8 cellular contexts compared by ENCODE assay signal in genomic region chr15:92714071-92714456, GRCh38. TPM values are rescaled to one million over a fixed set of nuclear protein-coding genes. Genes with fewer than 3 reads are reported as not detected.
DNase-seq lines count a peak whose midpoint lies in the region; ATAC-seq and TF ChIP-seq lines count a peak whose summit lies in the region.

No MANE protein-coding gene starts in this region.

- H3K9ac ChIP-seq in mucosa of rectum (ENCODE audit: low read depth in 1 of 2, low read length in 2 of 2), result peak overlapping the region in 1 of 2 donors; percentile 69

- no peaks in the 10 kb centered on the region for H3K36me3 ChIP-seq in mucosa of rectum (ENCODE audit: control insufficient read depth in 2 of 2, insufficient read depth in 2 of 2, low read length in 2 of 2)

- peak overlapping the region; percentile 65 to 72 for H3K4me3 ChIP-seq in mucosa of rectum (ENCODE audit: low read length in 2 of 2)

- H3K27me3 ChIP-seq in mucosa of rectum (ENCODE audit: control insufficient read depth in 2 of 2, insufficient read depth in 2 of 2, low read length in 2 of 2), result peaks cover 0 to 6% of the 10 kb centered on the region in 2 donors

- DNase-seq in SHP77 (lab: John Stamatoyannopoulos, UW), result peak; percentile 8 to 14
- no peak for DNase-seq in SHP77 treated with DMSO at 0.1 percent for 48 hours (lab: John Stamatoyannopoulos, UW)
- no peak for DNase-seq in COLO829 (ENCODE audit: low spot score)
- no peak for DNase-seq in NCI-H2196 (lab: John Stamatoyannopoulos, UW; ENCODE audit: unreplicated experiment)

- no peaks in the 10 kb centered on the region for H3K9me3 ChIP-seq in mucosa of rectum (ENCODE audit: control insufficient read depth in 2 of 2, low read length in 2 of 2)

- H3K27ac ChIP-seq in mucosa of rectum (ENCODE audit: low read depth in 2 of 2, low read length in 2 of 2), result peak overlapping the region; percentile 58 to 67

- peaks cover 4 to 5% of the 10 kb centered on the region in 2 donors for H3K4me1 ChIP-seq in mucosa of rectum (ENCODE audit: control insufficient read depth in 2 of 2, insufficient read depth in 2 of 2, low read length in 2 of 2)

- ATAC-seq in HG02798 (IDR thresholded peaks at IDR 0.05; ENCODE audit: poor library complexity, unreplicated experiment) (peak; percentile 20), SK-N-SH treated with all-trans-retinoic acid at 6 μM for 48 hours (peak; percentile 72), esophagus mucosa (peak; percentile 64)

TF ChIP-seq in SK-N-SH treated with all-trans-retinoic acid at 6 μM for 48 hours, 23 proteins besides CTCF, POLR2A, EP300 and RAD21:
- TF ChIP-seq, protein P1, sequence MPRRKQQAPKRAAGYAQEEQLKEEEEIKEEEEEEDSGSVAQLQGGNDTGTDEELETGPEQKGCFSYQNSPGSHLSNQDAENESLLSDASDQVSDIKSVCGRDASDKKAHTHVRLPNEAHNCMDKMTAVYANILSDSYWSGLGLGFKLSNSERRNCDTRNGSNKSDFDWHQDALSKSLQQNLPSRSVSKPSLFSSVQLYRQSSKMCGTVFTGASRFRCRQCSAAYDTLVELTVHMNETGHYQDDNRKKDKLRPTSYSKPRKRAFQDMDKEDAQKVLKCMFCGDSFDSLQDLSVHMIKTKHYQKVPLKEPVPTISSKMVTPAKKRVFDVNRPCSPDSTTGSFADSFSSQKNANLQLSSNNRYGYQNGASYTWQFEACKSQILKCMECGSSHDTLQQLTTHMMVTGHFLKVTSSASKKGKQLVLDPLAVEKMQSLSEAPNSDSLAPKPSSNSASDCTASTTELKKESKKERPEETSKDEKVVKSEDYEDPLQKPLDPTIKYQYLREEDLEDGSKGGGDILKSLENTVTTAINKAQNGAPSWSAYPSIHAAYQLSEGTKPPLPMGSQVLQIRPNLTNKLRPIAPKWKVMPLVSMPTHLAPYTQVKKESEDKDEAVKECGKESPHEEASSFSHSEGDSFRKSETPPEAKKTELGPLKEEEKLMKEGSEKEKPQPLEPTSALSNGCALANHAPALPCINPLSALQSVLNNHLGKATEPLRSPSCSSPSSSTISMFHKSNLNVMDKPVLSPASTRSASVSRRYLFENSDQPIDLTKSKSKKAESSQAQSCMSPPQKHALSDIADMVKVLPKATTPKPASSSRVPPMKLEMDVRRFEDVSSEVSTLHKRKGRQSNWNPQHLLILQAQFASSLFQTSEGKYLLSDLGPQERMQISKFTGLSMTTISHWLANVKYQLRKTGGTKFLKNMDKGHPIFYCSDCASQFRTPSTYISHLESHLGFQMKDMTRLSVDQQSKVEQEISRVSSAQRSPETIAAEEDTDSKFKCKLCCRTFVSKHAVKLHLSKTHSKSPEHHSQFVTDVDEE (CRISPR knock-in tag; IDR thresholded peaks at IDR 0.05), result no peak
- TF ChIP-seq ZC3H10 (CRISPR knock-in tag; IDR thresholded peaks at IDR 0.05), result no peak
- TF ChIP-seq, protein P2, sequence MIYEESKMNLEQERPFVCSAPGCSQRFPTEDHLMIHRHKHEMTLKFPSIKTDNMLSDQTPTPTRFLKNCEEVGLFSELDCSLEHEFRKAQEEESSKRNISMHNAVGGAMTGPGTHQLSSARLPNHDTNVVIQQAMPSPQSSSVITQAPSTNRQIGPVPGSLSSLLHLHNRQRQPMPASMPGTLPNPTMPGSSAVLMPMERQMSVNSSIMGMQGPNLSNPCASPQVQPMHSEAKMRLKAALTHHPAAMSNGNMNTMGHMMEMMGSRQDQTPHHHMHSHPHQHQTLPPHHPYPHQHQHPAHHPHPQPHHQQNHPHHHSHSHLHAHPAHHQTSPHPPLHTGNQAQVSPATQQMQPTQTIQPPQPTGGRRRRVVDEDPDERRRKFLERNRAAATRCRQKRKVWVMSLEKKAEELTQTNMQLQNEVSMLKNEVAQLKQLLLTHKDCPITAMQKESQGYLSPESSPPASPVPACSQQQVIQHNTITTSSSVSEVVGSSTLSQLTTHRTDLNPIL (CRISPR knock-in tag; IDR thresholded peaks at IDR 0.05; ENCODE audit: low read depth), result no peak

RNA-seq across cellular contexts. Expression of gene FAM174B, which starts 58.5 kb away (rescaled TPM):
- 4.3 TPM for total RNA-seq in esophagus mucosa

Comparison
In these comparisons a context has a peak if more than half of its experiments do, and no peak if none do; other contexts are left out.
1. DNase-seq: peak in SHP77 (2 of 2); none in SHP77 treated with DMSO at 0.1 percent for 48 hours (single experiment), COLO829 (single experiment) and NCI-H2196 (single experiment).
2. ATAC-seq: peak in every context shown above with its lines; median percentile 72 in SK-N-SH treated with all-trans-retinoic acid at 6 μM for 48 hours; 64 in esophagus mucosa; 20 in HG02798.